In the genomic region with DNA sequence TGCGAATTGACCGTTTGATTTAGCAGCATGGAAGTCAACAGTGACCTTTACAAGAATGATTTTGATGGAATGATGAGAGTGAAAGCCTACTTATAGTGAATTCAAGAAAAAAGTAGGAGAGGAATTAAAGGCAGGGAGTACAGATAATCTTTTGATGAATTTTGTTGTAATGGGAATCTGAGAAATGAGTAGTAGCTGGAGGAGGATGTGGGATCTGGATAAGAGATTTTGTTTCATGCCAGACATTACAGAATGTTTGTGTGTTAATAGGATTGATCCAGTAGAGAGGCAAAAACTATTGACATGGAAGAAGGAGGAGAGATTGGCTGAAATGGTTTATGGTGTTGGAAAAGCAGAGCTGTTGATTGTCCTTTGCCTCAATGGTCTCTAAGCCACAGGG, we compare ENCODE assay signal across 15 cellular contexts. TPM values are rescaled to one million over a fixed set of nuclear protein-coding genes. Genes with fewer than 3 reads are reported as not detected.
DNase-seq lines count a peak whose midpoint lies in the region; ATAC-seq and TF ChIP-seq lines count a peak whose summit lies in the region.
"Had no signal": no experiment of that assay in that cellular context is flagged by ENCODE, and none has a peak within 500 bp of the region (broad histone marks: within the 10 kb centered on the region; RNA-seq: fewer than 3 reads in every experiment).

No MANE protein-coding gene starts in this region.

- WGBS in body of pancreas, 2 donors = 83 to 91% methylated on average over 2 of the region's 2 CpGs
- 89 to 100% methylated on average over 2 of the region's 2 CpGs for WGBS in transverse colon (ENCODE audit: low coverage in 1 of 2), 2 donors
- WGBS in prostate gland = 85% methylated on average over 2 of the region's 2 CpGs

- TF ChIP-seq POLR2A in body of pancreas (IDR thresholded peaks at IDR 0.05) (no peak), transverse colon (IDR thresholded peaks at IDR 0.05) (no peak), prostate gland (IDR thresholded peaks at IDR 0.05) (no peak)

- no peaks in the 10 kb centered on the region for H3K9me3 ChIP-seq in CD4-positive, alpha-beta memory T cell (ENCODE audit: control insufficient read depth in 1 of 2, low read length in 2 of 2)
- H3K9me3 ChIP-seq in body of pancreas = no peaks in the 10 kb centered on the region
- H3K9me3 ChIP-seq in transverse colon = no peaks in the 10 kb centered on the region
- H3K9me3 ChIP-seq in prostate gland = no peaks in the 10 kb centered on the region

- peaks cover 42% of the 10 kb centered on the region for H3K4me1 ChIP-seq in CD4-positive, alpha-beta memory T cell (ENCODE audit: insufficient read depth, low read length)
- H3K4me1 ChIP-seq in body of pancreas (peaks cover 17% of the 10 kb centered on the region), transverse colon (peaks cover 0 to 13% (median 0%) of the 10 kb centered on the region in 4 donors), prostate gland (replicated peaks) (peaks cover 3% of the 10 kb centered on the region)
- H3K4me1 ChIP-seq: neural progenitor cell had no signal

- no peak for TF ChIP-seq EP300 in transverse colon (IDR thresholded peaks at IDR 0.05; ENCODE audit: low read depth)

- no peak for TF ChIP-seq CTCF in body of pancreas (IDR thresholded peaks at IDR 0.05)
- no peak for TF ChIP-seq CTCF in osteocyte (IDR thresholded peaks at IDR 0.05)
- TF ChIP-seq CTCF in transverse colon (IDR thresholded peaks at IDR 0.05) = no peak
- TF ChIP-seq CTCF in prostate gland (IDR thresholded peaks at IDR 0.05) = no peak

- CTCF ChIA-PET in CD4-positive, alpha-beta memory T cell (lab: Charles Lee; ENCODE audit: partially characterized antibody) = interaction anchor here (0.7 kb wide), 2 partner anchors 71 to 208 kb away, joined by 3 read pairs; no protein-coding TSS in a partner anchor

- ATAC-seq in body of pancreas = no peak
- no peak for ATAC-seq in HG02852 (IDR thresholded peaks at IDR 0.05; ENCODE audit: unreplicated experiment)
- ATAC-seq: left colon had no signal

- H3K4me1 Mint-ChIP-seq in CD4-positive, alpha-beta memory T cell = peaks cover 38 to 55% (median 48%) of the 10 kb centered on the region in 4 donors
- H3K4me1 Mint-ChIP-seq in osteocyte (ENCODE audit: unreplicated experiment) = peaks cover 21% of the 10 kb centered on the region

- H3K27ac ChIP-seq in CD4-positive, alpha-beta memory T cell (ENCODE audit: low read depth, low read length) = no peak overlapping the region
- H3K27ac ChIP-seq in body of pancreas (peak overlapping the region in 3 of 4 donors; percentile 4 to 74 (median 19)), transverse colon (no peak overlapping the region), prostate gland (peak overlapping the region in 1 of 2 donors; percentile 42)
- H3K27ac ChIP-seq: C4-2B, neural progenitor cell had no signal

- H3K36me3 ChIP-seq in CD4-positive, alpha-beta memory T cell (ENCODE audit: insufficient read depth, low read length) = no peaks in the 10 kb centered on the region
- H3K36me3 ChIP-seq in body of pancreas (replicated peaks in 1 of 2; ENCODE audit: insufficient read depth in 1 of 2, low read depth in 2 of 2) = no peaks in the 10 kb centered on the region
- H3K36me3 ChIP-seq in transverse colon = peaks cover 0 to 6% (median 2%) of the 10 kb centered on the region in 4 donors
- no peaks in the 10 kb centered on the region for H3K36me3 ChIP-seq in prostate gland
- H3K36me3 ChIP-seq: neural progenitor cell had no signal

- H3K27me3 Mint-ChIP-seq in CD4-positive, alpha-beta memory T cell = no peaks in the 10 kb centered on the region
- no peaks in the 10 kb centered on the region for H3K27me3 Mint-ChIP-seq in osteocyte (ENCODE audit: unreplicated experiment)

- POLR2A ChIA-PET in CD4-positive, alpha-beta memory T cell (lab: Charles Lee; ENCODE audit: partially characterized antibody) = interaction anchor here (1.3 kb wide), 1 partner anchor 61 kb away, joined by 3 read pairs; no protein-coding TSS in a partner anchor

- H3K4me3 ChIP-seq in CD4-positive, alpha-beta memory T cell (ENCODE audit: low read length in 2 of 2) = no peak overlapping the region
- H3K4me3 ChIP-seq in body of pancreas (no peak overlapping the region), transverse colon (no peak overlapping the region), prostate gland (no peak overlapping the region)
- H3K4me3 ChIP-seq: neural progenitor cell had no signal

- in situ Hi-C loops in transverse colon (cut with MboI; ENCODE audit: low pct_ligation_motif_present in 1 of 4, low pct_unique_long_range_greater_than_20kb in 1 of 4, low sequenced_read_pairs in 3 of 4) = loop anchor here in 3 of 4 donors (25.0 kb wide), 2 partner anchors 194 to 219 kb away; no protein-coding TSS in a partner anchor

- H3K4me3 Mint-ChIP-seq in CD4-positive, alpha-beta memory T cell = peak overlapping the region in 4 of 8 donors; percentile 4 to 35 (median 10)
- no peak overlapping the region for H3K4me3 Mint-ChIP-seq in osteocyte (ENCODE audit: unreplicated experiment)
- H3K4me3 Mint-ChIP-seq: neural progenitor cell had no signal

- DNase-seq in CD4-positive, alpha-beta memory T cell = no peak
- DNase-seq in NCI-H82 treated with DMSO at 0.1 percent for 48 hours (lab: John Stamatoyannopoulos, UW; ENCODE audit: unreplicated experiment) = peak; percentile 62
- no peak for DNase-seq in body of pancreas
- DNase-seq in osteocyte (ENCODE audit: extremely low spot score, unreplicated experiment) = no peak
- DNase-seq in transverse colon = no peak
- DNase-seq in amygdala (lab: John Stamatoyannopoulos, UW) = no peak
- DNase-seq in prostate gland (ENCODE audit: low spot score) = no peak
- DNase-seq: KBM-7; left colon; NCI-H1694 treated with DMSO at 0.1 percent for 48 hours; stimulated activated CD4-positive, alpha-beta T cell treated with anti-CD3 and anti-CD28 coated beads, Interleukin-15, amount 100 ng/mL, for 24 hours; stimulated activated CD8-positive, alpha-beta memory T cell treated with anti-CD3 and anti-CD28 coated beads, Interleukin-4, amount 100 ng/mL, for 48 hours had no signal

- H3K27ac Mint-ChIP-seq in CD4-positive, alpha-beta memory T cell = peak overlapping the region; percentile 7 to 90 (median 73)
- H3K27ac Mint-ChIP-seq in osteocyte (ENCODE audit: unreplicated experiment) = peak overlapping the region; percentile 78
- H3K27ac Mint-ChIP-seq: neural progenitor cell had no signal

- H3K36me3 Mint-ChIP-seq in CD4-positive, alpha-beta memory T cell = peaks cover 19 to 27% of the 10 kb centered on the region in 2 donors
- H3K36me3 Mint-ChIP-seq in osteocyte (ENCODE audit: unreplicated experiment) = peaks cover 27% of the 10 kb centered on the region

- H3K9me3 Mint-ChIP-seq in CD4-positive, alpha-beta memory T cell = no peaks in the 10 kb centered on the region
- H3K9me3 Mint-ChIP-seq in osteocyte (ENCODE audit: unreplicated experiment) = no peaks in the 10 kb centered on the region
- H3K9me3 Mint-ChIP-seq: neural progenitor cell had no signal

- intact Hi-C loops in CD4-positive, alpha-beta memory T cell (cut with micrococcal nuclease) = no loop called here
- intact Hi-C loops in body of pancreas (cut with DNase I) = no loop called here
- intact Hi-C loops in transverse colon (cut with DNase I; ENCODE audit: low total_unique reads) = no loop called here
- intact Hi-C loops in prostate gland (cut with DNase I) = no loop called here

- no peaks in the 10 kb centered on the region for H3K27me3 ChIP-seq in CD4-positive, alpha-beta memory T cell (ENCODE audit: insufficient read depth, low read length)
- H3K27me3 ChIP-seq in body of pancreas (no peaks in the 10 kb centered on the region), transverse colon (no peaks in the 10 kb centered on the region), prostate gland (replicated peaks; ENCODE audit: insufficient read depth) (no peaks in the 10 kb centered on the region)
- H3K27me3 ChIP-seq: neural progenitor cell had no signal

RNA-seq across cellular contexts. Expression of gene ZNF609, which starts 17.4 kb away (rescaled TPM):
- 10 to 100 TPM; 53.7 to 56.9 TPM for total RNA-seq in CD4-positive, alpha-beta memory T cell
- polyA plus RNA-seq in CD4-positive, alpha-beta memory T cell = 10 to 100 TPM in 1 of 2 donors, 1 to 10 TPM in 1; 1.4 to 16.5 TPM
- total RNA-seq in body of pancreas (10 to 100 TPM; 17.9 to 22.7 TPM), osteocyte (31.7 and 35.1 TPM in 2 replicates), transverse colon (10 to 100 TPM; 16.1 to 34.8 (median 28.2) TPM), prostate gland (10 to 100 TPM; 29.1 to 45.7 TPM)

RNA-seq across cellular contexts. Expression of gene TRIP4, which starts 55.4 kb away (rescaled TPM):
- total RNA-seq in CD4-positive, alpha-beta memory T cell = 10 to 100 TPM; 28.2 to 29.4 TPM
- 10 to 100 TPM; 29.5 to 37.1 TPM for polyA plus RNA-seq in CD4-positive, alpha-beta memory T cell
- total RNA-seq in body of pancreas = 10 to 100 TPM; 11.7 to 15.5 TPM
- 24.5 and 26.8 TPM in 2 replicates for total RNA-seq in osteocyte
- 10 to 100 TPM; 16.9 to 53.3 (median 23.9) TPM for total RNA-seq in transverse colon
- 10 to 100 TPM; 14.6 to 17.6 TPM for total RNA-seq in prostate gland

Comparison
In these comparisons a context has a peak if more than half of its experiments do, and no peak if none do; other contexts are left out.
1. H3K27ac ChIP-seq: peak in body of pancreas (3 of 4); none in CD4-positive, alpha-beta memory T cell (single experiment) and transverse colon (0 of 4).